In genomic region chr11:45215098-45215497, GRCh38 we compare ENCODE assay signal across 20 cellular contexts.
DNase-seq lines count a peak whose midpoint lies in the region; ATAC-seq and TF ChIP-seq lines count a peak whose summit lies in the region.
"Had no signal": no experiment of that assay in that cellular context is flagged by ENCODE, and none has a peak within 500 bp of the region (broad histone marks: within the 10 kb centered on the region; RNA-seq: fewer than 3 reads in every experiment).

No MANE protein-coding gene starts in this region.

- no peaks in the 10 kb centered on the region for H3K27me3 ChIP-seq in left ventricle myocardium inferior (ENCODE audit: low read depth)
- no peaks in the 10 kb centered on the region for H3K27me3 ChIP-seq in thyroid gland
- no peaks in the 10 kb centered on the region for H3K27me3 ChIP-seq in endodermal cell (ENCODE audit: control insufficient read depth, insufficient read depth, low read length, poor library complexity, severe bottlenecking)

- peak overlapping the region; percentile 30 for H3K4me3 Mint-ChIP-seq in activated naive CD8-positive, alpha-beta T cell treated with anti-CD3 and anti-CD28 coated beads, Interleukin-2, amount 10 ng/mL, durations not matched to agents 7 days and 5 days
- H3K4me3 Mint-ChIP-seq in nephron (no peak overlapping the region), endodermal cell (no peak overlapping the region), nephron progenitor cell (no peak overlapping the region)
- H3K4me3 Mint-ChIP-seq: CD14-positive monocyte, GM23338 had no signal

- H3K9me3 ChIP-seq in left ventricle myocardium inferior (replicated peaks) (no peaks in the 10 kb centered on the region), thyroid gland (no peaks in the 10 kb centered on the region), endodermal cell (ENCODE audit: control insufficient read depth, low read length) (no peaks in the 10 kb centered on the region)
- H3K9me3 ChIP-seq: A549 had no signal

- H3K4me1 Mint-ChIP-seq in activated naive CD8-positive, alpha-beta T cell treated with anti-CD3 and anti-CD28 coated beads, Interleukin-2, amount 10 ng/mL, durations not matched to agents 7 days and 5 days, result peaks cover 19% of the 10 kb centered on the region
- H3K4me1 Mint-ChIP-seq in nephron (peaks cover 18% of the 10 kb centered on the region), endodermal cell (peaks cover 5% of the 10 kb centered on the region), nephron progenitor cell (peaks cover 25% of the 10 kb centered on the region)

- H3K9ac ChIP-seq in endodermal cell (ENCODE audit: extremely low read depth, low read length, poor library complexity, severe bottlenecking), result no peak overlapping the region

- DNase-seq in left ventricle myocardium inferior (no peak), left cardiac atrium (no peak), thyroid gland (no peak), endodermal cell (no peak), nephron progenitor cell (no peak)
- DNase-seq in activated naive CD8-positive, alpha-beta T cell treated with anti-CD3 and anti-CD28 coated beads, Interleukin-2, amount 10 ng/mL, durations not matched to agents 7 days and 5 days, result no peak
- DNase-seq: COR-L47, GF-D8, KBM-7, NCI-H1436, NCI-H2029, NCI-H2171, NCI-H82, PC-9 had no signal

- no peaks in the 10 kb centered on the region for H3K36me3 Mint-ChIP-seq in activated naive CD8-positive, alpha-beta T cell treated with anti-CD3 and anti-CD28 coated beads, Interleukin-2, amount 10 ng/mL, durations not matched to agents 7 days and 5 days
- H3K36me3 Mint-ChIP-seq in nephron (ENCODE audit: low read depth), result peaks cover 30% of the 10 kb centered on the region
- no peaks in the 10 kb centered on the region for H3K36me3 Mint-ChIP-seq in endodermal cell (ENCODE audit: low read depth)
- peaks cover 12% of the 10 kb centered on the region for H3K36me3 Mint-ChIP-seq in nephron progenitor cell (ENCODE audit: low read depth)

- H3K4me1 ChIP-seq in left ventricle myocardium inferior (peaks cover 30% of the 10 kb centered on the region), thyroid gland (peaks cover 30 to 37% of the 10 kb centered on the region in 2 donors), endodermal cell (ENCODE audit: control insufficient read depth, insufficient read depth, low read length) (no peaks in the 10 kb centered on the region)
- H3K4me1 ChIP-seq: A549 had no signal

- TF ChIP-seq CTCF in left ventricle myocardium inferior (IDR thresholded peaks at IDR 0.05; ENCODE audit: borderline replicate concordance), result no peak
- no peak for TF ChIP-seq CTCF in nephron (IDR thresholded peaks at IDR 0.05; ENCODE audit: unreplicated experiment in 3 of 3)
- TF ChIP-seq CTCF in thyroid gland (IDR thresholded peaks at IDR 0.05), result no peak
- no peak for TF ChIP-seq CTCF in endodermal cell (conservative IDR thresholded peaks at IDR 0.05)
- TF ChIP-seq CTCF in nephron progenitor cell (IDR thresholded peaks at IDR 0.05), result no peak

- TF ChIP-seq POLR2A in thyroid gland (IDR thresholded peaks at IDR 0.05), result no peak

- ATAC-seq in left cardiac atrium, result no peak
- ATAC-seq in activated naive CD8-positive, alpha-beta T cell treated with anti-CD3 and anti-CD28 coated beads, Interleukin-2, amount 10 ng/mL, durations not matched to agents 7 days and 5 days (ENCODE audit: low read depth), result peak; percentile 38
- no peak for ATAC-seq in GM21367 (IDR thresholded peaks at IDR 0.05; ENCODE audit: unreplicated experiment)
- ATAC-seq: A549, GM23338, HCT116 had no signal

- no peaks in the 10 kb centered on the region for H3K27me3 Mint-ChIP-seq in activated naive CD8-positive, alpha-beta T cell treated with anti-CD3 and anti-CD28 coated beads, Interleukin-2, amount 10 ng/mL, durations not matched to agents 7 days and 5 days
- H3K27me3 Mint-ChIP-seq in nephron (ENCODE audit: low read depth) (no peaks in the 10 kb centered on the region), endodermal cell (ENCODE audit: insufficient read depth) (no peaks in the 10 kb centered on the region), nephron progenitor cell (ENCODE audit: low read depth, poor library complexity) (peaks cover under 1% of the 10 kb centered on the region)

- POLR2A ChIA-PET in activated naive CD8-positive, alpha-beta T cell treated with anti-CD3 and anti-CD28 coated beads, Interleukin-2, amount 10 ng/mL, durations not matched to agents 7 days and 5 days (lab: Charles Lee), result no interaction called here

- intact Hi-C loops in left ventricle myocardium inferior (cut with micrococcal nuclease) (no loop called here), left cardiac atrium (cut with DNase I) (no loop called here), thyroid gland (cut with DNase I) (no loop called here)

- H3K27ac ChIP-seq in left ventricle myocardium inferior (replicated peaks) (peak overlapping the region; percentile 54), thyroid gland (peak overlapping the region; percentile 43 to 68 (median 66)), endodermal cell (ENCODE audit: low read depth, low read length) (no peak overlapping the region)
- H3K27ac ChIP-seq: A549, PC-9 had no signal

- WGBS in thyroid gland, 2 donors, result 75 to 87% methylated on average over 2 of the region's 2 CpGs
- WGBS in endodermal cell (ENCODE audit: insufficient coverage in 1 of 2, insufficient read length in 1 of 2), 2 experiments, result 95 to 99% methylated on average over 2 of the region's 2 CpGs

- H3K9me3 Mint-ChIP-seq in activated naive CD8-positive, alpha-beta T cell treated with anti-CD3 and anti-CD28 coated beads, Interleukin-2, amount 10 ng/mL, durations not matched to agents 7 days and 5 days, result no peaks in the 10 kb centered on the region
- H3K9me3 Mint-ChIP-seq in nephron (no peaks in the 10 kb centered on the region), endodermal cell (no peaks in the 10 kb centered on the region), nephron progenitor cell (no peaks in the 10 kb centered on the region)
- H3K9me3 Mint-ChIP-seq: CD14-positive monocyte, GM23338 had no signal

- H3K36me3 ChIP-seq in left ventricle myocardium inferior (peaks cover 24% of the 10 kb centered on the region), thyroid gland (peaks cover 10 to 16% of the 10 kb centered on the region in 2 donors), endodermal cell (ENCODE audit: control insufficient read depth, insufficient read depth, low read length) (no peaks in the 10 kb centered on the region)

- H3K4me3 ChIP-seq in left ventricle myocardium inferior (no peak overlapping the region), thyroid gland (replicated peaks in 1 of 3) (no peak overlapping the region), endodermal cell (ENCODE audit: low read length) (no peak overlapping the region)
- H3K4me3 ChIP-seq: A549, GM23338, PC-9 had no signal

- H3K27ac Mint-ChIP-seq in activated naive CD8-positive, alpha-beta T cell treated with anti-CD3 and anti-CD28 coated beads, Interleukin-2, amount 10 ng/mL, durations not matched to agents 7 days and 5 days, result peak overlapping the region; percentile 56
- peak overlapping the region in 2 of 3 experiments; percentile 6 to 20 for H3K27ac Mint-ChIP-seq in nephron
- H3K27ac Mint-ChIP-seq in endodermal cell, result no peak overlapping the region
- no peak overlapping the region for H3K27ac Mint-ChIP-seq in nephron progenitor cell
- H3K27ac Mint-ChIP-seq: GM23338 had no signal

Comparison
In these comparisons a context has a peak if more than half of its experiments do, and no peak if none do; other contexts are left out.
1. H3K27ac Mint-ChIP-seq: peak in activated naive CD8-positive, alpha-beta T cell treated with anti-CD3 and anti-CD28 coated beads, Interleukin-2, amount 10 ng/mL, durations not matched to agents 7 days and 5 days (single experiment) and nephron (2 of 3); none in endodermal cell (single experiment) and nephron progenitor cell (single experiment).